Comparison of ENCODE assay signal across 15 cellular contexts in genomic region chr2:65063426-65063825, GRCh38. TPM values are rescaled to one million over a fixed set of nuclear protein-coding genes. Genes with fewer than 3 reads are reported as not detected.
DNase-seq lines count a peak whose midpoint lies in the region; ATAC-seq and TF ChIP-seq lines count a peak whose summit lies in the region.
"Had no signal": no experiment of that assay in that cellular context is flagged by ENCODE, and none has a peak within 500 bp of the region (broad histone marks: within the 10 kb centered on the region; RNA-seq: fewer than 3 reads in every experiment).

No MANE protein-coding gene starts in this region.

- H3K4me1 Mint-ChIP-seq in HFFc6 (ENCODE audit: low read depth) = peaks cover 39% of the 10 kb centered on the region
- H3K4me1 Mint-ChIP-seq in brain = peaks cover 87% of the 10 kb centered on the region
- peaks cover 37 to 69% of the 10 kb centered on the region in 2 donors for H3K4me1 Mint-ChIP-seq in stimulated activated naive B cell treated with anti-CD40 and anti-IgM and Interleukin-4, amounts not matched to agents 10 μg/mL and 1 μg/mL and 100 μg/mL, for 72 hours
- peaks cover 42% of the 10 kb centered on the region for H3K4me1 Mint-ChIP-seq in activated CD4-positive, alpha-beta memory T cell treated with anti-CD3 and anti-CD28 coated beads, Interleukin-2, amount 10 ng/mL, durations not matched to agents 7 days and 5 days

- H2BK12ac ChIP-seq in mesenchymal stem cell (ENCODE audit: low read length in 2 of 2) (no peak overlapping the region), neuronal stem cell (ENCODE audit: low read length) (no peak overlapping the region)

- H3K27ac ChIP-seq in mesenchymal stem cell (ENCODE audit: low read length, poor library complexity, severe bottlenecking) (no peak overlapping the region), neuronal stem cell (replicated peaks; ENCODE audit: low read length) (no peak overlapping the region)

- H3K4me3 ChIP-seq in mesenchymal stem cell (ENCODE audit: insufficient read depth in 1 of 2, low read depth in 1 of 2, low read length in 2 of 2) (peak overlapping the region in 1 of 2 experiments; percentile 39), neuronal stem cell (ENCODE audit: low read length in 2 of 2) (no peak overlapping the region)
- H3K4me3 ChIP-seq: MG63 had no signal

- H3K27me3 Mint-ChIP-seq in HFFc6 (ENCODE audit: insufficient read depth) (no peaks in the 10 kb centered on the region; the same call in none of the 2 replicates), brain (no peaks in the 10 kb centered on the region)
- H3K27me3 Mint-ChIP-seq in stimulated activated naive B cell treated with anti-CD40 and anti-IgM and Interleukin-4, amounts not matched to agents 10 μg/mL and 1 μg/mL and 100 μg/mL, for 72 hours = no peaks in the 10 kb centered on the region
- no peaks in the 10 kb centered on the region for H3K27me3 Mint-ChIP-seq in activated CD4-positive, alpha-beta memory T cell treated with anti-CD3 and anti-CD28 coated beads, Interleukin-2, amount 10 ng/mL, durations not matched to agents 7 days and 5 days
- H3K27me3 Mint-ChIP-seq: activated naive CD4-positive, alpha-beta T cell treated with anti-CD3 and anti-CD28 coated beads, Interleukin-2, amount 50 U/mL, for 24 hours had no signal

- H3K9me3 Mint-ChIP-seq in HFFc6 (no peaks in the 10 kb centered on the region), brain (peaks cover 0 to 2% (median 0%) of the 10 kb centered on the region in 5 experiments)
- no peaks in the 10 kb centered on the region for H3K9me3 Mint-ChIP-seq in stimulated activated naive B cell treated with anti-CD40 and anti-IgM and Interleukin-4, amounts not matched to agents 10 μg/mL and 1 μg/mL and 100 μg/mL, for 72 hours
- no peaks in the 10 kb centered on the region for H3K9me3 Mint-ChIP-seq in activated CD4-positive, alpha-beta memory T cell treated with anti-CD3 and anti-CD28 coated beads, Interleukin-2, amount 10 ng/mL, durations not matched to agents 7 days and 5 days
- H3K9me3 Mint-ChIP-seq: activated naive CD4-positive, alpha-beta T cell treated with anti-CD3 and anti-CD28 coated beads, Interleukin-2, amount 50 U/mL, for 24 hours; activated T-cell treated with anti-CD3 and anti-CD28 coated beads, Interleukin-2, amount 50 U/mL, for 4 hours had no signal

- peak overlapping the region; percentile 26; the same call in 1 of the 2 replicates for H3K27ac Mint-ChIP-seq in HFFc6
- H3K27ac Mint-ChIP-seq in brain = peak overlapping the region in 4 of 5 experiments; percentile 5 to 96 (median 60)
- peak overlapping the region; percentile 56 for H3K27ac Mint-ChIP-seq in stimulated activated naive B cell treated with anti-CD40 and anti-IgM and Interleukin-4, amounts not matched to agents 10 μg/mL and 1 μg/mL and 100 μg/mL, for 72 hours
- H3K27ac Mint-ChIP-seq in activated CD4-positive, alpha-beta memory T cell treated with anti-CD3 and anti-CD28 coated beads, Interleukin-2, amount 10 ng/mL, durations not matched to agents 7 days and 5 days = no peak overlapping the region
- H3K27ac Mint-ChIP-seq: activated naive CD4-positive, alpha-beta T cell treated with anti-CD3 and anti-CD28 coated beads, Interleukin-2, amount 50 U/mL, for 24 hours had no signal

- H3K9ac ChIP-seq in mesenchymal stem cell (ENCODE audit: low read length) (peak overlapping the region; percentile 68), neuronal stem cell (ENCODE audit: low read depth, low read length, poor library complexity) (no peak overlapping the region)

- H3K4me1 ChIP-seq in mesenchymal stem cell (ENCODE audit: control insufficient read depth, insufficient read depth, low read depth, low read length) = peaks cover 11% of the 10 kb centered on the region
- peaks cover 0 to 12% of the 10 kb centered on the region in 2 donors for H3K4me1 ChIP-seq in neuronal stem cell (ENCODE audit: control insufficient read depth in 2 of 2, insufficient read depth in 1 of 2, low read depth in 1 of 2, low read length in 2 of 2)

- H3K36me3 ChIP-seq in mesenchymal stem cell (ENCODE audit: control insufficient read depth in 1 of 2, insufficient read depth in 2 of 2, low read depth in 1 of 2, low read length in 2 of 2) (peaks cover 3 to 9% of the 10 kb centered on the region in 2 experiments), neuronal stem cell (replicated peaks in 1 of 2; ENCODE audit: control insufficient read depth in 2 of 2, insufficient read depth in 2 of 2, low read length in 2 of 2) (peaks cover 8 to 43% of the 10 kb centered on the region in 2 donors)

- H2BK120ac ChIP-seq in mesenchymal stem cell (ENCODE audit: low read depth, low read length) (no peak overlapping the region), neuronal stem cell (ENCODE audit: low read depth, low read length) (no peak overlapping the region)

- no peaks in the 10 kb centered on the region for H3K9me3 ChIP-seq in mesenchymal stem cell (ENCODE audit: control insufficient read depth, low read length)
- no peaks in the 10 kb centered on the region for H3K9me3 ChIP-seq in neuronal stem cell (replicated peaks in 1 of 2; ENCODE audit: control insufficient read depth in 2 of 2, insufficient read depth in 1 of 2, low read depth in 1 of 2, low read length in 2 of 2)
- H3K9me3 ChIP-seq: MG63 had no signal

- H3K27me3 ChIP-seq in mesenchymal stem cell (ENCODE audit: control insufficient read depth in 1 of 2, insufficient read depth in 1 of 2, low read length in 2 of 2) = no peaks in the 10 kb centered on the region
- H3K27me3 ChIP-seq in neuronal stem cell (ENCODE audit: control insufficient read depth in 3 of 3, insufficient read depth in 3 of 3, low read depth in 1 of 3, low read length in 3 of 3) = no peaks in the 10 kb centered on the region
- H3K27me3 ChIP-seq: MG63 had no signal

- H3K18ac ChIP-seq in mesenchymal stem cell (ENCODE audit: low read depth in 1 of 2, low read length in 2 of 2) = peak overlapping the region in 1 of 2 experiments; percentile 65
- H3K18ac ChIP-seq in neuronal stem cell (ENCODE audit: low read length) = no peak overlapping the region

- H4K8ac ChIP-seq in mesenchymal stem cell (ENCODE audit: low read length) = no peak overlapping the region
- no peak overlapping the region for H4K8ac ChIP-seq in neuronal stem cell (ENCODE audit: low read depth, low read length)

- H3K23ac ChIP-seq in mesenchymal stem cell (ENCODE audit: low read length in 2 of 2) (no peak overlapping the region), neuronal stem cell (ENCODE audit: low read depth, low read length, poor library complexity) (no peak overlapping the region)

- POLR2A ChIA-PET in activated CD4-positive, alpha-beta memory T cell treated with anti-CD3 and anti-CD28 coated beads, Interleukin-2, amount 10 ng/mL, durations not matched to agents 7 days and 5 days (lab: Charles Lee) = no interaction called here

- H3K79me1 ChIP-seq in mesenchymal stem cell (replicated peaks; ENCODE audit: low read length, poor library complexity, severe bottlenecking) (peaks cover 35% of the 10 kb centered on the region), neuronal stem cell (ENCODE audit: low read depth, low read length) (peaks cover 13% of the 10 kb centered on the region)

- no peak for ATAC-seq in stimulated activated naive B cell treated with anti-CD40 and anti-IgM and Interleukin-4, amounts not matched to agents 10 μg/mL and 1 μg/mL and 100 μg/mL, for 72 hours (replicated peaks)
- ATAC-seq: activated T-cell treated with anti-CD3 and anti-CD28 coated beads, Interleukin-2, amount 50 U/mL, for 4 hours had no signal

- H2AFZ ChIP-seq in mesenchymal stem cell (ENCODE audit: low read depth, low read length) (no peak overlapping the region), neuronal stem cell (ENCODE audit: low read length) (no peak overlapping the region)

- H3K4me2 ChIP-seq in mesenchymal stem cell (ENCODE audit: low read length, poor library complexity, severe bottlenecking) = no peak overlapping the region
- no peak overlapping the region for H3K4me2 ChIP-seq in neuronal stem cell (ENCODE audit: insufficient read depth, low read length, poor library complexity, severe bottlenecking)

- DNase-seq in HFFc6 = no peak
- no peak for DNase-seq in mesenchymal stem cell
- no peak for DNase-seq in stimulated activated naive B cell treated with anti-CD40 and anti-IgM and Interleukin-4, amounts not matched to agents 10 μg/mL and 1 μg/mL and 100 μg/mL, for 72 hours
- DNase-seq in neuronal stem cell (ENCODE audit: low spot score) = no peak
- DNase-seq in activated CD4-positive, alpha-beta memory T cell treated with anti-CD3 and anti-CD28 coated beads, Interleukin-2, amount 10 ng/mL, durations not matched to agents 7 days and 5 days = no peak
- no peak for DNase-seq in COLO829 (ENCODE audit: low spot score)
- no peak for DNase-seq in Kasumi-1 (lab: John Stamatoyannopoulos, UW)
- DNase-seq: activated T-cell treated with anti-CD3 and anti-CD28 coated beads, Interleukin-2, amount 50 U/mL, for 4 hours; MG63; NCI-H345; NK-92 treated with Interleukin-12 subunit alpha and Interleukin-12 subunit beta, amount 100 ng/mL, for 24 hours; stimulated activated CD8-positive, alpha-beta memory T cell treated with anti-CD3 and anti-CD28 coated beads, Interleukin-4, amount 100 ng/mL, for 48 hours had no signal

- H3K4me3 Mint-ChIP-seq in HFFc6 (peak overlapping the region; percentile 85; the same call in 1 of the 2 replicates), brain (peak overlapping the region in 1 of 5 experiments; percentile 40)
- H3K4me3 Mint-ChIP-seq in stimulated activated naive B cell treated with anti-CD40 and anti-IgM and Interleukin-4, amounts not matched to agents 10 μg/mL and 1 μg/mL and 100 μg/mL, for 72 hours = no peak overlapping the region
- no peak overlapping the region for H3K4me3 Mint-ChIP-seq in activated CD4-positive, alpha-beta memory T cell treated with anti-CD3 and anti-CD28 coated beads, Interleukin-2, amount 10 ng/mL, durations not matched to agents 7 days and 5 days
- H3K4me3 Mint-ChIP-seq: activated naive CD4-positive, alpha-beta T cell treated with anti-CD3 and anti-CD28 coated beads, Interleukin-2, amount 50 U/mL, for 24 hours; activated T-cell treated with anti-CD3 and anti-CD28 coated beads, Interleukin-2, amount 50 U/mL, for 4 hours; CD14-positive monocyte had no signal

- H4K91ac ChIP-seq in mesenchymal stem cell (ENCODE audit: low read length) (peak overlapping the region; percentile 36), neuronal stem cell (ENCODE audit: low read depth, low read length, poor library complexity) (no peak overlapping the region)

- H2BK15ac ChIP-seq in mesenchymal stem cell (ENCODE audit: low read depth, poor library complexity, severe bottlenecking) (no peak overlapping the region), neuronal stem cell (ENCODE audit: low read length) (no peak overlapping the region)

- CTCF ChIA-PET in activated CD4-positive, alpha-beta memory T cell treated with anti-CD3 and anti-CD28 coated beads, Interleukin-2, amount 10 ng/mL, durations not matched to agents 7 days and 5 days (lab: Charles Lee) = interaction anchor here (0.6 to 4.0 kb wide), 12 partner anchors 8 to 1191 kb away, joined by 3 to 82 read pairs (median 16); partner anchors contain the start of genes ACTR2, CEP68 and RAB1A

- 91% methylated on average over 6 of the region's 8 CpGs for WGBS in mesenchymal stem cell
- WGBS in neuronal stem cell (ENCODE audit: extremely low coverage in 2 of 2, insufficient read length in 2 of 2, insufficient replicate concordance in 1 of 2), 2 donors = no CpG with 5 or more reads among the region's 8 CpGs

- H2AK5ac ChIP-seq in mesenchymal stem cell (ENCODE audit: low read length, severe bottlenecking) (no peak overlapping the region), neuronal stem cell (ENCODE audit: low read depth, low read length) (no peak overlapping the region)

- H3K36me3 Mint-ChIP-seq in HFFc6 (ENCODE audit: low read depth) = no peaks in the 10 kb centered on the region
- peaks cover 41% of the 10 kb centered on the region for H3K36me3 Mint-ChIP-seq in brain
- H3K36me3 Mint-ChIP-seq in stimulated activated naive B cell treated with anti-CD40 and anti-IgM and Interleukin-4, amounts not matched to agents 10 μg/mL and 1 μg/mL and 100 μg/mL, for 72 hours = peaks cover 8 to 13% of the 10 kb centered on the region in 2 donors
- H3K36me3 Mint-ChIP-seq in activated CD4-positive, alpha-beta memory T cell treated with anti-CD3 and anti-CD28 coated beads, Interleukin-2, amount 10 ng/mL, durations not matched to agents 7 days and 5 days (ENCODE audit: low read depth) = no peaks in the 10 kb centered on the region
- H3K36me3 Mint-ChIP-seq: activated naive CD4-positive, alpha-beta T cell treated with anti-CD3 and anti-CD28 coated beads, Interleukin-2, amount 50 U/mL, for 24 hours; CD14-positive monocyte had no signal

- TF ChIP-seq CTCF in HFFc6 (IDR thresholded peaks at IDR 0.05) (peak; percentile 17; the same call in 1 of the 2 replicates), brain (conservative IDR thresholded peaks at IDR 0.05) (no peak)

- H3K4ac ChIP-seq in mesenchymal stem cell (ENCODE audit: low read depth in 1 of 2, low read length in 2 of 2) (no peak overlapping the region), neuronal stem cell (ENCODE audit: low read length) (no peak overlapping the region)

- H2BK5ac ChIP-seq in mesenchymal stem cell (ENCODE audit: low read depth, low read length, poor library complexity, severe bottlenecking) = no peak overlapping the region
- no peak overlapping the region for H2BK5ac ChIP-seq in neuronal stem cell (ENCODE audit: low read length)

- H3K14ac ChIP-seq in mesenchymal stem cell (ENCODE audit: low read length in 2 of 2) = no peak overlapping the region
- H3K14ac ChIP-seq in neuronal stem cell (ENCODE audit: low read length) = no peak overlapping the region

RNA-seq across cellular contexts. Expression of gene CEP68, which starts 7.2 kb away (rescaled TPM):
- total RNA-seq in HFFc6 (2021; fragmentation: NEBNext Ultra II Directional; extraction: Animal tissue kit (Norgen Biotek cat#: 25700)) = 1 to 10 TPM; 5.7 to 9.7 (median 7.1) TPM
- polyA plus RNA-seq in brain (ENCODE audit: insufficient read depth, low read depth, low replicate concordance) = 15.2 TPM
- 2.9 TPM for polyA plus RNA-seq in mesenchymal stem cell (2013, experiment 1 of 2)
- polyA plus RNA-seq in mesenchymal stem cell (2013, experiment 2 of 2) = 3.2 TPM
- polyA plus RNA-seq in neuronal stem cell (2013, experiment 1 of 2) = 20.9 TPM
- 21.5 TPM for polyA plus RNA-seq in neuronal stem cell (2013, experiment 2 of 2)
- total RNA-seq in activated CD4-positive, alpha-beta memory T cell treated with anti-CD3 and anti-CD28 coated beads, Interleukin-2, amount 10 ng/mL, durations not matched to agents 7 days and 5 days = 10 to 100 TPM; 12.8 to 13.3 TPM
